Comparison of ENCODE assay signal across 1 cellular context in genomic region chr17:14308965-14309879, GRCh38.
TF ChIP-seq lines count a peak whose summit lies in the region.

No MANE protein-coding gene starts in this region.

TF ChIP-seq in HepG2, 621 proteins besides CTCF, POLR2A, EP300 and RAD21 (continued from another document and continues in another):
- TF ChIP-seq ZSCAN21 (CRISPR knock-in tag; IDR thresholded peaks at IDR 0.05; ENCODE audit: borderline replicate concordance) (peak; percentile 75; the same call in 1 of the 2 replicates), SMC3 (IDR thresholded peaks at IDR 0.05; ENCODE audit: low read length) (no peak), SAFB2 (CRISPR knock-in tag; IDR thresholded peaks at IDR 0.05; ENCODE audit: borderline replicate concordance, low read depth) (peak; percentile 94), ZNF17 (CRISPR knock-in tag; IDR thresholded peaks at IDR 0.05) (no peak), ZNF761 (CRISPR knock-in tag; conservative IDR thresholded peaks at IDR 0.05) (no peak; the same call in 1 of the 2 replicates), LRRFIP1 (CRISPR knock-in tag; conservative IDR thresholded peaks at IDR 0.05) (no peak), ZBTB2 (CRISPR knock-in tag; IDR thresholded peaks at IDR 0.05; ENCODE audit: low read depth) (peak; percentile 54; the same call in 1 of the 2 replicates), HHEX (CRISPR knock-in tag; IDR thresholded peaks at IDR 0.05) (no peak), ZSCAN30 (CRISPR knock-in tag; IDR thresholded peaks at IDR 0.05) (no peak), HNF4G (IDR thresholded peaks at IDR 0.05; ENCODE audit: borderline replicate concordance, low read depth, low read length) (no peak), HNF4G (CRISPR knock-in tag; IDR thresholded peaks at IDR 0.05; ENCODE audit: borderline replicate concordance, low read depth) (peak; percentile 66), ZSCAN5A (CRISPR knock-in tag; IDR thresholded peaks at IDR 0.05; ENCODE audit: borderline replicate concordance) (no peak), NONO (IDR thresholded peaks at IDR 0.05) (no peak), NONO (CRISPR knock-in tag; conservative IDR thresholded peaks at IDR 0.05) (peak; percentile 83), ATF5 (CRISPR knock-in tag; IDR thresholded peaks at IDR 0.05; ENCODE audit: low read depth) (no peak; the same call in 1 of the 2 replicates), POGZ (CRISPR knock-in tag; IDR thresholded peaks at IDR 0.05) (peak; percentile 84), MZF1 (CRISPR knock-in tag; IDR thresholded peaks at IDR 0.05; ENCODE audit: borderline replicate concordance) (no peak), IRF9 (CRISPR knock-in tag; IDR thresholded peaks at IDR 0.05; ENCODE audit: borderline replicate concordance) (peak; percentile 81), WIZ (CRISPR knock-in tag; IDR thresholded peaks at IDR 0.05) (peak; percentile 72; the same call in 1 of the 2 replicates), ZNF580 (CRISPR knock-in tag; IDR thresholded peaks at IDR 0.05; ENCODE audit: borderline replicate concordance, low read depth) (peak; percentile 64; the same call in 1 of the 2 replicates), ZNF816 (CRISPR knock-in tag; IDR thresholded peaks at IDR 0.05; ENCODE audit: borderline replicate concordance) (0 out of 2 replicates have a peak, but pooled peaks have one; percentile 85), REPIN1 (CRISPR knock-in tag; IDR thresholded peaks at IDR 0.05; ENCODE audit: borderline replicate concordance, low read depth) (no peak; the same call in none of the 2 replicates), ZNF670 (CRISPR knock-in tag; IDR thresholded peaks at IDR 0.05; ENCODE audit: borderline replicate concordance) (peak; percentile 51; the same call in 1 of the 2 replicates), HMGA1 (CRISPR knock-in tag; conservative IDR thresholded peaks at IDR 0.05) (no peak), TCF7L2 (IDR thresholded peaks at IDR 0.05; ENCODE audit: low read depth, low read length) (no peak), TP53 (CRISPR knock-in tag; conservative IDR thresholded peaks at IDR 0.05) (no peak), ZSCAN12 (CRISPR knock-in tag; IDR thresholded peaks at IDR 0.05) (peak; percentile 76; the same call in 1 of the 2 replicates), FOXO4 (CRISPR knock-in tag; conservative IDR thresholded peaks at IDR 0.05) (no peak), FOXA1 (IDR thresholded peaks at IDR 0.05) (no peak), FOXA1 (CRISPR knock-in tag; IDR thresholded peaks at IDR 0.05) (0 out of 2 replicates have a peak, but pooled peaks have one; percentile 19)
- TF ChIP-seq, protein P1, sequence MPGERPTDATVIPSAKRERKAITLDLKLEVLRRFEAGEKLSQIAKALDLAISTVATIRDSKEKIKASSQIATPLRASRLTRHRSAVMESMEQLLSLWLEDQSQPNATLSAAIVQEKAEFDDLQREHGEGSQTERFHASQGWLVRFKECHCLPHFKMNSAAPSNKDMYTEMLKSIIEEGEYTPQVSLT (CRISPR knock-in tag; IDR thresholded peaks at IDR 0.05; ENCODE audit: borderline replicate concordance, low read depth): no peak
- TF ChIP-seq, protein P2, sequence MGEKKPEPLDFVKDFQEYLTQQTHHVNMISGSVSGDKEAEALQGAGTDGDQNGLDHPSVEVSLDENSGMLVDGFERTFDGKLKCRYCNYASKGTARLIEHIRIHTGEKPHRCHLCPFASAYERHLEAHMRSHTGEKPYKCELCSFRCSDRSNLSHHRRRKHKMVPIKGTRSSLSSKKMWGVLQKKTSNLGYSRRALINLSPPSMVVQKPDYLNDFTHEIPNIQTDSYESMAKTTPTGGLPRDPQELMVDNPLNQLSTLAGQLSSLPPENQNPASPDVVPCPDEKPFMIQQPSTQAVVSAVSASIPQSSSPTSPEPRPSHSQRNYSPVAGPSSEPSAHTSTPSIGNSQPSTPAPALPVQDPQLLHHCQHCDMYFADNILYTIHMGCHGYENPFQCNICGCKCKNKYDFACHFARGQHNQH (CRISPR knock-in tag; IDR thresholded peaks at IDR 0.05): 0 out of 2 replicates have a peak, but pooled peaks have one; percentile 26
- TF ChIP-seq, protein P3, sequence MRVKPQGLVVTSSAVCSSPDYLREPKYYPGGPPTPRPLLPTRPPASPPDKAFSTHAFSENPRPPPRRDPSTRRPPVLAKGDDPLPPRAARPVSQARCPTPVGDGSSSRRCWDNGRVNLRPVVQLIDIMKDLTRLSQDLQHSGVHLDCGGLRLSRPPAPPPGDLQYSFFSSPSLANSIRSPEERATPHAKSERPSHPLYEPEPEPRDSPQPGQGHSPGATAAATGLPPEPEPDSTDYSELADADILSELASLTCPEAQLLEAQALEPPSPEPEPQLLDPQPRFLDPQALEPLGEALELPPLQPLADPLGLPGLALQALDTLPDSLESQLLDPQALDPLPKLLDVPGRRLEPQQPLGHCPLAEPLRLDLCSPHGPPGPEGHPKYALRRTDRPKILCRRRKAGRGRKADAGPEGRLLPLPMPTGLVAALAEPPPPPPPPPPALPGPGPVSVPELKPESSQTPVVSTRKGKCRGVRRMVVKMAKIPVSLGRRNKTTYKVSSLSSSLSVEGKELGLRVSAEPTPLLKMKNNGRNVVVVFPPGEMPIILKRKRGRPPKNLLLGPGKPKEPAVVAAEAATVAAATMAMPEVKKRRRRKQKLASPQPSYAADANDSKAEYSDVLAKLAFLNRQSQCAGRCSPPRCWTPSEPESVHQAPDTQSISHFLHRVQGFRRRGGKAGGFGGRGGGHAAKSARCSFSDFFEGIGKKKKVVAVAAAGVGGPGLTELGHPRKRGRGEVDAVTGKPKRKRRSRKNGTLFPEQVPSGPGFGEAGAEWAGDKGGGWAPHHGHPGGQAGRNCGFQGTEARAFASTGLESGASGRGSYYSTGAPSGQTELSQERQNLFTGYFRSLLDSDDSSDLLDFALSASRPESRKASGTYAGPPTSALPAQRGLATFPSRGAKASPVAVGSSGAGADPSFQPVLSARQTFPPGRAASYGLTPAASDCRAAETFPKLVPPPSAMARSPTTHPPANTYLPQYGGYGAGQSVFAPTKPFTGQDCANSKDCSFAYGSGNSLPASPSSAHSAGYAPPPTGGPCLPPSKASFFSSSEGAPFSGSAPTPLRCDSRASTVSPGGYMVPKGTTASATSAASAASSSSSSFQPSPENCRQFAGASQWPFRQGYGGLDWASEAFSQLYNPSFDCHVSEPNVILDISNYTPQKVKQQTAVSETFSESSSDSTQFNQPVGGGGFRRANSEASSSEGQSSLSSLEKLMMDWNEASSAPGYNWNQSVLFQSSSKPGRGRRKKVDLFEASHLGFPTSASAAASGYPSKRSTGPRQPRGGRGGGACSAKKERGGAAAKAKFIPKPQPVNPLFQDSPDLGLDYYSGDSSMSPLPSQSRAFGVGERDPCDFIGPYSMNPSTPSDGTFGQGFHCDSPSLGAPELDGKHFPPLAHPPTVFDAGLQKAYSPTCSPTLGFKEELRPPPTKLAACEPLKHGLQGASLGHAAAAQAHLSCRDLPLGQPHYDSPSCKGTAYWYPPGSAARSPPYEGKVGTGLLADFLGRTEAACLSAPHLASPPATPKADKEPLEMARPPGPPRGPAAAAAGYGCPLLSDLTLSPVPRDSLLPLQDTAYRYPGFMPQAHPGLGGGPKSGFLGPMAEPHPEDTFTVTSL (CRISPR knock-in tag; IDR thresholded peaks at IDR 0.05; ENCODE audit: borderline replicate concordance): no peak; the same call in 1 of the 2 replicates
- TF ChIP-seq, protein P4, sequence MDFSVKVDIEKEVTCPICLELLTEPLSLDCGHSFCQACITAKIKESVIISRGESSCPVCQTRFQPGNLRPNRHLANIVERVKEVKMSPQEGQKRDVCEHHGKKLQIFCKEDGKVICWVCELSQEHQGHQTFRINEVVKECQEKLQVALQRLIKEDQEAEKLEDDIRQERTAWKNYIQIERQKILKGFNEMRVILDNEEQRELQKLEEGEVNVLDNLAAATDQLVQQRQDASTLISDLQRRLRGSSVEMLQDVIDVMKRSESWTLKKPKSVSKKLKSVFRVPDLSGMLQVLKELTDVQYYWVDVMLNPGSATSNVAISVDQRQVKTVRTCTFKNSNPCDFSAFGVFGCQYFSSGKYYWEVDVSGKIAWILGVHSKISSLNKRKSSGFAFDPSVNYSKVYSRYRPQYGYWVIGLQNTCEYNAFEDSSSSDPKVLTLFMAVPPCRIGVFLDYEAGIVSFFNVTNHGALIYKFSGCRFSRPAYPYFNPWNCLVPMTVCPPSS (IDR thresholded peaks at IDR 0.05): no peak
